8 cellular contexts compared by ENCODE assay signal in the genomic region with DNA sequence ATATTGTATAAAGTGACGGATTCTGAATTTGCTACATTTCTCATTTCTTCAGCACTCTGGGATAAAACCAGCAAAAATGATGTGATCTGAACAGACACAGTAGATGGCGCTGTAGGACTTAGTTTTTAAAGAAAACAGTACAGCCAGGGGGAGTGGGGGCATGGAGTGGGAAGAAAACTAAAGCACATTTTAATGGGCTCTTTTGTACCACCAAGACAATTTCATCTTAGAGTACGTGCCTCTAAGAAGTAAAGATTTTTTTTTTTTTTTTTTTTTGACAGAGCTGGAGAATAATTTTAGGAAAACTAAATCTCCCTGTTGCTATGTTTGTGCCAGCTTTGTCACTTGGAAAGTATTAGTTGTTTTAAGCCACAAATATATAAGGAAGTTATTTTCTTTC.
DNase-seq lines count a peak whose midpoint lies in the region; ATAC-seq and TF ChIP-seq lines count a peak whose summit lies in the region.

No MANE protein-coding gene starts in this region.

- H3K18ac ChIP-seq in IMR-90 (ENCODE audit: low read depth, low read length), result no peak overlapping the region

- H4K8ac ChIP-seq in IMR-90 (ENCODE audit: low read depth in 2 of 2, low read length in 2 of 2), result no peak overlapping the region

- TF ChIP-seq POLR2A in IMR-90 (IDR thresholded peaks at IDR 0.05; ENCODE audit: low read depth, low read length), result no peak
- TF ChIP-seq POLR2A in heart left ventricle (IDR thresholded peaks at IDR 0.05), result no peak

- H2AK5ac ChIP-seq in IMR-90 (ENCODE audit: low read depth, low read length), result no peak overlapping the region

- no CpG with 5 or more reads among the region's 3 CpGs for WGBS in IMR-90 (ENCODE audit: extremely low coverage in 2 of 2, insufficient read length in 1 of 2), 2 experiments
- WGBS in heart left ventricle, 4 donors, result 15 to 21% (median 19%) methylated on average over 3 of the region's 3 CpGs

- no peak overlapping the region for H2AK9ac ChIP-seq in IMR-90 (replicated peaks; ENCODE audit: low read depth, low read length, poor library complexity)

- no peaks in the 10 kb centered on the region for H3K9me1 ChIP-seq in IMR-90 (ENCODE audit: insufficient read depth, low read length)

- POLR2A ChIA-PET in IMR-90 (lab: Charles Lee; ENCODE audit: unreplicated experiment), result interaction anchor here (0.5 to 1.0 kb wide), 4 partner anchors 136 to 851 kb away, joined by 3 to 9 read pairs (median 4); no protein-coding TSS in a partner anchor

- in situ Hi-C loops in IMR-90 (cut with MboI; ENCODE audit: low sequenced_read_pairs), result no loop called here

- H3K27ac Mint-ChIP-seq in activated naive CD4-positive, alpha-beta T cell treated with anti-CD3 and anti-CD28 coated beads, Interleukin-2, amount 10 ng/mL, durations not matched to agents 7 days and 5 days, result no peak overlapping the region

- H2AFZ ChIP-seq in IMR-90 (replicated peaks; ENCODE audit: low read length, poor library complexity), result no peak overlapping the region

- no peak overlapping the region for H3K23ac ChIP-seq in IMR-90 (ENCODE audit: low read depth, low read length)

- no peaks in the 10 kb centered on the region for H4K20me1 ChIP-seq in IMR-90 (ENCODE audit: insufficient read depth, low read length)

- no peak overlapping the region for H3K4me3 Mint-ChIP-seq in activated naive CD4-positive, alpha-beta T cell treated with anti-CD3 and anti-CD28 coated beads, Interleukin-2, amount 10 ng/mL, durations not matched to agents 7 days and 5 days

- no peak overlapping the region for H2BK5ac ChIP-seq in IMR-90 (ENCODE audit: low read depth, low read length, poor library complexity, severe bottlenecking)

- H4K5ac ChIP-seq in IMR-90 (ENCODE audit: low read depth, low read length), result no peak overlapping the region

- H3K4ac ChIP-seq in IMR-90 (ENCODE audit: low read depth, low read length), result no peak overlapping the region

- peak; percentile 87 for TF ChIP-seq CTCF in IMR-90 (conservative IDR thresholded peaks at IDR 0.05; ENCODE audit: low read depth, low read length)
- TF ChIP-seq CTCF in heart left ventricle (IDR thresholded peaks at IDR 0.05), result peak; percentile 58 to 82 (median 76)

- H3K9me3 ChIP-seq in IMR-90 (ENCODE audit: control insufficient read depth, insufficient read depth, low read length) (no peaks in the 10 kb centered on the region), NT2/D1 (ENCODE audit: insufficient read depth, low read length) (no peaks in the 10 kb centered on the region), heart left ventricle (peaks cover 0 to under 1% (median 0%) of the 10 kb centered on the region in 12 donors)

- H3K36me3 Mint-ChIP-seq in activated naive CD4-positive, alpha-beta T cell treated with anti-CD3 and anti-CD28 coated beads, Interleukin-2, amount 10 ng/mL, durations not matched to agents 7 days and 5 days, result no peaks in the 10 kb centered on the region

- H3K4me1 Mint-ChIP-seq in activated naive CD4-positive, alpha-beta T cell treated with anti-CD3 and anti-CD28 coated beads, Interleukin-2, amount 10 ng/mL, durations not matched to agents 7 days and 5 days, result no peaks in the 10 kb centered on the region

- CTCF ChIA-PET in IMR-90 (lab: Yijun Ruan, JAX), result interaction anchor here (0.6 to 2.2 kb wide), 10 partner anchors 15 to 881 kb away, joined by 3 to 7 read pairs (median 4); no protein-coding TSS in a partner anchor
- CTCF ChIA-PET in activated naive CD4-positive, alpha-beta T cell treated with anti-CD3 and anti-CD28 coated beads, Interleukin-2, amount 10 ng/mL, durations not matched to agents 7 days and 5 days (lab: Charles Lee), result interaction anchor here (0.6 to 2.6 kb wide), 17 partner anchors 9 to 1163 kb away, joined by 3 to 15 read pairs (median 3); no protein-coding TSS in a partner anchor

- H3K27me3 ChIP-seq in IMR-90 (ENCODE audit: control insufficient read depth, insufficient read depth, low read length), result no peaks in the 10 kb centered on the region
- H3K27me3 ChIP-seq in NT2/D1 (ENCODE audit: insufficient read depth, insufficient read length), result no peaks in the 10 kb centered on the region
- no peaks in the 10 kb centered on the region for H3K27me3 ChIP-seq in heart left ventricle

- no peak overlapping the region for H3K14ac ChIP-seq in IMR-90 (replicated peaks; ENCODE audit: low read depth, low read length)

- no peak overlapping the region for H2BK15ac ChIP-seq in IMR-90 (ENCODE audit: low read depth, low read length)

- H3K56ac ChIP-seq in IMR-90 (ENCODE audit: extremely low read depth, insufficient read depth, low read length), result no peak overlapping the region

- BruUV-seq in IMR-90 (replicated peaks; lab: Mats Ljungman, UMichigan), result no TSS peak

- H3K4me2 ChIP-seq in IMR-90 (ENCODE audit: low read depth, low read length), result no peak overlapping the region

- H3K9me3 Mint-ChIP-seq in activated naive CD4-positive, alpha-beta T cell treated with anti-CD3 and anti-CD28 coated beads, Interleukin-2, amount 10 ng/mL, durations not matched to agents 7 days and 5 days, result no peaks in the 10 kb centered on the region

- H3K79me1 ChIP-seq in IMR-90 (ENCODE audit: low read depth in 1 of 2, low read length in 2 of 2), result peaks cover 0 to 3% of the 10 kb centered on the region in 2 experiments; a peak in 1 of 4 replicates

- DNase-seq in DMS 273 treated with DMSO at 0.1 percent for 48 hours (lab: John Stamatoyannopoulos, UW) (peak; percentile 75), IMR-90 (peak; percentile 87), NT2/D1 (ENCODE audit: low read depth, low spot score) (peak; percentile 65), heart left ventricle (peak in 4 of 5 donors; percentile 70 to 76 (median 72)), putamen (ENCODE audit: low spot score) (peak; percentile 59)
- peak; percentile 60 for DNase-seq in activated naive CD4-positive, alpha-beta T cell treated with anti-CD3 and anti-CD28 coated beads, Interleukin-2, amount 10 ng/mL, durations not matched to agents 7 days and 5 days

- TF ChIP-seq RAD21 in IMR-90 (IDR thresholded peaks at IDR 0.05; ENCODE audit: low read length), result peak; percentile 88

- no peak overlapping the region for H3K4me3 ChIP-seq in IMR-90 (ENCODE audit: insufficient read depth, low read depth, low read length)
- no peak overlapping the region for H3K4me3 ChIP-seq in NT2/D1 (ENCODE audit: insufficient read length, low read depth)
- H3K4me3 ChIP-seq in heart left ventricle, result no peak overlapping the region

- H2BK120ac ChIP-seq in IMR-90 (ENCODE audit: low read depth, low read length), result no peak overlapping the region

- H3K9ac ChIP-seq in IMR-90 (ENCODE audit: low read depth, low read length) (no peak overlapping the region), NT2/D1 (ENCODE audit: insufficient read length, low read depth) (no peak overlapping the region)

- H3K36me3 ChIP-seq in IMR-90 (ENCODE audit: control insufficient read depth, insufficient read depth, low read length) (no peaks in the 10 kb centered on the region), NT2/D1 (ENCODE audit: insufficient read depth, insufficient read length, low read length) (no peaks in the 10 kb centered on the region), heart left ventricle (no peaks in the 10 kb centered on the region)

- H2BK20ac ChIP-seq in IMR-90 (ENCODE audit: low read depth, low read length), result no peak overlapping the region

- H3K4me1 ChIP-seq in IMR-90 (ENCODE audit: control insufficient read depth, insufficient read depth, low read length) (peaks cover 17% of the 10 kb centered on the region), NT2/D1 (ENCODE audit: insufficient read depth, insufficient read length) (no peaks in the 10 kb centered on the region), heart left ventricle (peaks cover 0 to 49% (median 23%) of the 10 kb centered on the region in 12 donors)

- ATAC-seq in IMR-90 (ENCODE audit: low read depth), result peak; percentile 53
- peak; percentile 44 to 76 (median 68) for ATAC-seq in heart left ventricle
- no peak for ATAC-seq in HG03025 (IDR thresholded peaks at IDR 0.05; ENCODE audit: low FRiP score, unreplicated experiment)
- no peak for ATAC-seq in GM21723 (IDR thresholded peaks at IDR 0.05; ENCODE audit: unreplicated experiment)

- H3K27me3 Mint-ChIP-seq in activated naive CD4-positive, alpha-beta T cell treated with anti-CD3 and anti-CD28 coated beads, Interleukin-2, amount 10 ng/mL, durations not matched to agents 7 days and 5 days, result no peaks in the 10 kb centered on the region

- dilution Hi-C loops in IMR-90 (cut with HindIII; ENCODE audit: low sequenced_read_pairs, unreplicated experiment), result no loop called here

- H3K27ac ChIP-seq in IMR-90 (ENCODE audit: insufficient read depth, low read length) (no peak overlapping the region), heart left ventricle (peak overlapping the region in 5 of 12 donors; percentile 16 to 82 (median 47))

- intact Hi-C loops in IMR-90 (cut with micrococcal nuclease), result loop anchor here (1.0 to 10.0 kb wide), 8 partner anchors 203 to 872 kb away; no protein-coding TSS in a partner anchor
- intact Hi-C loops in heart left ventricle (cut with DNase I), result loop anchor here (2.0 to 10.0 kb wide), 10 partner anchors 201 to 898 kb away; no protein-coding TSS in a partner anchor

- no peak overlapping the region for H4K91ac ChIP-seq in IMR-90 (ENCODE audit: insufficient read depth, low read depth, low read length)

TF ChIP-seq in IMR-90, 13 proteins besides CTCF, POLR2A, EP300 and RAD21:
- TF ChIP-seq SMC3 (IDR thresholded peaks at IDR 0.05; ENCODE audit: low read depth, low read length), result peak; percentile 87
- TF ChIP-seq MAZ (IDR thresholded peaks at IDR 0.05; ENCODE audit: borderline replicate concordance, low read depth, low read length), result peak; percentile 93
- TF ChIP-seq RFX5 (IDR thresholded peaks at IDR 0.05; ENCODE audit: low read depth, low read length), result no peak

Comparison
In these comparisons a context has a peak if more than half of its experiments do, and no peak if none do; other contexts are left out.
1. ATAC-seq: peak in IMR-90 (single experiment) and heart left ventricle (4 of 4); none in HG03025 (single experiment) and GM21723 (single experiment).
2. Peak in every context shown above with its lines, with median percentiles within 50 percentile points of each other: DNase-seq.